8 cellular contexts compared by ENCODE assay signal in genomic region chr17:1179635-1180433, GRCh38. TPM values are rescaled to one million over a fixed set of nuclear protein-coding genes. Genes with fewer than 3 reads are reported as not detected.
A peak's percentile ranks its signal among the peaks of the same experiment; 100 is the strongest.
DNase-seq lines count a peak whose midpoint lies in the region; ATAC-seq and TF ChIP-seq lines count a peak whose summit lies in the region.

ABR (minus strand) TSS chr17:1179981; CDS start chr17:1179727, 254 bp downstream.

- no peaks in the 10 kb centered on the region for H3K9me3 ChIP-seq in SJSA1 (replicated peaks)

- intact Hi-C loops in left cardiac atrium (cut with DNase I) = no loop called here

- DNase-seq in SJSA1 (ENCODE audit: low read depth in 1 of 2, low spot score in 2 of 2) (no peak), left cardiac atrium (peak; percentile 68), pulmonary artery endothelial cell (ENCODE audit: low read depth, low spot score) (no peak), superior temporal gyrus (ENCODE audit: extremely low spot score) (no peak), NCI-H1092 (lab: John Stamatoyannopoulos, UW) (no peak), MV-4-11 (lab: John Stamatoyannopoulos, UW) (no peak)
- peak; percentile 70 for DNase-seq in activated naive CD8-positive, alpha-beta T cell treated with anti-CD3 and anti-CD28 coated beads, Interleukin-2, amount 10 ng/mL, durations not matched to agents 7 days and 5 days

- peak within 1 kb of the TSS; percentile 80 for H3K4me3 Mint-ChIP-seq in activated naive CD8-positive, alpha-beta T cell treated with anti-CD3 and anti-CD28 coated beads, Interleukin-2, amount 10 ng/mL, durations not matched to agents 7 days and 5 days

- H3K36me3 ChIP-seq in SJSA1 = no peaks in the 10 kb centered on the region

- TF ChIP-seq POLR2A in GM10847 (IDR thresholded peaks at IDR 0.05; ENCODE audit: extremely low read depth, insufficient read length) = peak; percentile 29

- H3K27ac ChIP-seq in SJSA1 = no peak within 1 kb of the TSS

- H3K9me3 Mint-ChIP-seq in activated naive CD8-positive, alpha-beta T cell treated with anti-CD3 and anti-CD28 coated beads, Interleukin-2, amount 10 ng/mL, durations not matched to agents 7 days and 5 days = no peaks in the 10 kb centered on the region

- peak within 1 kb of the TSS; percentile 40 for H3K4me3 ChIP-seq in SJSA1

- ATAC-seq in activated naive CD8-positive, alpha-beta T cell treated with anti-CD3 and anti-CD28 coated beads, Interleukin-2, amount 10 ng/mL, durations not matched to agents 7 days and 5 days (ENCODE audit: low read depth) = peak; percentile 67
- ATAC-seq in left cardiac atrium = peak; percentile 77 to 79

- H3K27me3 Mint-ChIP-seq in activated naive CD8-positive, alpha-beta T cell treated with anti-CD3 and anti-CD28 coated beads, Interleukin-2, amount 10 ng/mL, durations not matched to agents 7 days and 5 days = peaks cover 15% of the 10 kb centered on the region

- H3K27ac Mint-ChIP-seq in activated naive CD8-positive, alpha-beta T cell treated with anti-CD3 and anti-CD28 coated beads, Interleukin-2, amount 10 ng/mL, durations not matched to agents 7 days and 5 days = no peak within 1 kb of the TSS

- H3K4me1 Mint-ChIP-seq in activated naive CD8-positive, alpha-beta T cell treated with anti-CD3 and anti-CD28 coated beads, Interleukin-2, amount 10 ng/mL, durations not matched to agents 7 days and 5 days = peaks cover 8% of the 10 kb centered on the region

- peaks cover 15% of the 10 kb centered on the region for H3K27me3 ChIP-seq in SJSA1 (replicated peaks)

- no peaks in the 10 kb centered on the region for H3K36me3 Mint-ChIP-seq in activated naive CD8-positive, alpha-beta T cell treated with anti-CD3 and anti-CD28 coated beads, Interleukin-2, amount 10 ng/mL, durations not matched to agents 7 days and 5 days

- H3K4me1 ChIP-seq in SJSA1 (replicated peaks) = peaks cover 19% of the 10 kb centered on the region

- POLR2A ChIA-PET in activated naive CD8-positive, alpha-beta T cell treated with anti-CD3 and anti-CD28 coated beads, Interleukin-2, amount 10 ng/mL, durations not matched to agents 7 days and 5 days (lab: Charles Lee) = no interaction called here

RNA-seq across cellular contexts. Expression of gene ABR, which starts in this region (rescaled TPM):
- total RNA-seq in SJSA1 (2014; rRNA removed; shearing (Covaris generic)) = 7.3 and 16.7 TPM in 2 replicates
- total RNA-seq in activated naive CD8-positive, alpha-beta T cell treated with anti-CD3 and anti-CD28 coated beads, Interleukin-2, amount 10 ng/mL, durations not matched to agents 7 days and 5 days = 100 to 1,000 TPM; 156 to 158 TPM
- total RNA-seq in left cardiac atrium = 100 to 1,000 TPM; 118 to 132 TPM
- total RNA-seq in pulmonary artery endothelial cell = 56.6 and 57.8 TPM in 2 replicates

Comparison
In these comparisons a context has a peak if more than half of its experiments do, and no peak if none do; other contexts are left out.
1. DNase-seq: peak in activated naive CD8-positive, alpha-beta T cell treated with anti-CD3 and anti-CD28 coated beads, Interleukin-2, amount 10 ng/mL, durations not matched to agents 7 days and 5 days (single experiment) and left cardiac atrium (single experiment); none in SJSA1 (0 of 2), pulmonary artery endothelial cell (single experiment), superior temporal gyrus (single experiment), NCI-H1092 (single experiment) and MV-4-11 (single experiment).